ENCODE assay signal across 26 cellular contexts in the genomic region with DNA sequence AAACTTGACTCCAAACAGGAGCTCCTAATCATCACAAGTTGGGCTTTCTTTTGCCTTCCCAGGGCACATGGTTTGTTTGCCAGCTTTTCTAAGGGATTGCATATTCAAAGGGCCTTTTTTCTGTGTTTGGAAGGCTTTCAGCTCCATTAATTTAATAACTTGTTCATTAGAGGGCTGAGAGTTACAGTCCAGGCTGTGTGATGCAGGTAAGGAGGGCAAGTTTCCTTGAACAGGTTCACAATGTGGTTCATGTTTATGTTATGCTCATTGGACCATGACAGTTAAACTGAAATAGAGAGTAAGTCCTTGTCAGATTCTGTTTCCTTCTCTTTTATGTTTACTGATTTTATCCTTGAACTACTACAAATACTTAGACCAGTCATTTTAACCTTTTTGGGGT.
A peak's percentile ranks its signal among the peaks of the same experiment; 100 is the strongest.
DNase-seq lines count a peak whose midpoint lies in the region; FAIRE-seq and TF ChIP-seq lines count a peak whose summit lies in the region.
"Had no signal": no experiment of that assay in that cellular context is flagged by ENCODE, and none has a peak within 500 bp of the region (broad histone marks: within the 10 kb centered on the region; RNA-seq: fewer than 3 reads in every experiment).

No MANE protein-coding gene starts in this region.

- H3K36me3 Mint-ChIP-seq in nephron progenitor cell (ENCODE audit: low read depth) (no peaks in the 10 kb centered on the region), Calu3 (ENCODE audit: insufficient read depth, unreplicated experiment) (no peaks in the 10 kb centered on the region)
- H3K36me3 Mint-ChIP-seq: CD4-positive, alpha-beta memory T cell had no signal

- H3K4me3 ChIP-seq in BLaER1 = no peak overlapping the region

- H4K20me1 ChIP-seq in BLaER1 = no peaks in the 10 kb centered on the region

- H3K9me3 Mint-ChIP-seq in nephron progenitor cell = peaks cover 16% of the 10 kb centered on the region
- H3K9me3 Mint-ChIP-seq in Calu3 (ENCODE audit: low read depth, unreplicated experiment) = peaks cover 12% of the 10 kb centered on the region

- H3K9me3 ChIP-seq in BLaER1 = 0 out of 2 replicates have a peak, but pooled peaks cover 5% of the 10 kb centered on the region

- CTCF ChIA-PET in Calu3 (lab: Charles Lee) = no interaction called here

- no peak overlapping the region for H3K9ac ChIP-seq in BLaER1
- H3K9ac ChIP-seq: KMS-11 had no signal

- no peaks in the 10 kb centered on the region for H3K36me3 ChIP-seq in BLaER1

- peaks cover 20% of the 10 kb centered on the region for H3K4me1 ChIP-seq in BLaER1

- H3K4me1 Mint-ChIP-seq in nephron progenitor cell (no peaks in the 10 kb centered on the region), Calu3 (ENCODE audit: low read depth, unreplicated experiment) (no peaks in the 10 kb centered on the region)
- H3K4me1 Mint-ChIP-seq: CD4-positive, alpha-beta memory T cell had no signal

- no TSS peak for BruUV-seq in Calu3 (replicated peaks; lab: Mats Ljungman, UMichigan)

- H3K4me3 Mint-ChIP-seq in nephron progenitor cell (no peak overlapping the region), Calu3 (ENCODE audit: low read depth, unreplicated experiment) (no peak overlapping the region)
- H3K4me3 Mint-ChIP-seq: CD4-positive, alpha-beta memory T cell had no signal

- intact Hi-C loops in Calu3 (cut with micrococcal nuclease; ENCODE audit: unreplicated experiment) = no loop called here

- H3K27me3 Mint-ChIP-seq in nephron progenitor cell (ENCODE audit: low read depth, poor library complexity) (no peaks in the 10 kb centered on the region), Calu3 (ENCODE audit: unreplicated experiment) (no peaks in the 10 kb centered on the region)
- H3K27me3 Mint-ChIP-seq: CD4-positive, alpha-beta memory T cell had no signal

- peak; percentile 72 for FAIRE-seq in HTR-8/SVneo (lab: Jason Lieb, UNC)
- FAIRE-seq: A204.1, GM18507 had no signal

- TF ChIP-seq CTCF in nephron progenitor cell (IDR thresholded peaks at IDR 0.05) = no peak
- TF ChIP-seq CTCF in Calu3 (IDR thresholded peaks at IDR 0.05; ENCODE audit: unreplicated experiment) = no peak

- H3K27ac Mint-ChIP-seq in nephron progenitor cell (no peak overlapping the region), Calu3 (ENCODE audit: unreplicated experiment) (no peak overlapping the region)
- H3K27ac Mint-ChIP-seq: CD4-positive, alpha-beta memory T cell had no signal

- no peak overlapping the region for H3K27ac ChIP-seq in BLaER1
- H3K27ac ChIP-seq: KMS-11 had no signal

- H3K27me3 ChIP-seq in BLaER1 = no peaks in the 10 kb centered on the region

- DNase-seq in DMS53 (lab: John Stamatoyannopoulos, UW) (peak; percentile 22), HTR-8/SVneo (ENCODE audit: insufficient read length, low spot score) (no peak), kidney tubule cell (ENCODE audit: low spot score) (peak; percentile 40), nephron progenitor cell (no peak), Calu3 (no peak)
- DNase-seq in stimulated activated CD4-positive, alpha-beta T cell treated with anti-CD3 and anti-CD28 coated beads, Interleukin-15, amount 100 ng/mL, for 24 hours = no peak
- DNase-seq: C1 segment of cervical spinal cord; CD4-positive, alpha-beta memory T cell; COR-L47; DMS 273 treated with DMSO at 0.1 percent for 48 hours; DND-41; GOT3; HCEC 1CT; IMR-90; NCI-H1048; NCI-H1436; NCI-H187; NCI-H446; NCI-H526 treated with DMSO at 0.1 percent for 48 hours; RPMI8226; SHP77; T-helper 1 cell had no signal

- peak overlapping the region; percentile 38 for H3K4me2 ChIP-seq in BLaER1
- H3K4me2 ChIP-seq: KMS-11 had no signal

Comparison
In these comparisons a context has a peak if more than half of its experiments do, and no peak if none do; other contexts are left out.
1. DNase-seq: peak in DMS53 (single experiment) and kidney tubule cell (single experiment); none in HTR-8/SVneo (single experiment), stimulated activated CD4-positive, alpha-beta T cell treated with anti-CD3 and anti-CD28 coated beads, Interleukin-15, amount 100 ng/mL, for 24 hours (single experiment), nephron progenitor cell (single experiment) and Calu3 (single experiment).